In the genomic region with DNA sequence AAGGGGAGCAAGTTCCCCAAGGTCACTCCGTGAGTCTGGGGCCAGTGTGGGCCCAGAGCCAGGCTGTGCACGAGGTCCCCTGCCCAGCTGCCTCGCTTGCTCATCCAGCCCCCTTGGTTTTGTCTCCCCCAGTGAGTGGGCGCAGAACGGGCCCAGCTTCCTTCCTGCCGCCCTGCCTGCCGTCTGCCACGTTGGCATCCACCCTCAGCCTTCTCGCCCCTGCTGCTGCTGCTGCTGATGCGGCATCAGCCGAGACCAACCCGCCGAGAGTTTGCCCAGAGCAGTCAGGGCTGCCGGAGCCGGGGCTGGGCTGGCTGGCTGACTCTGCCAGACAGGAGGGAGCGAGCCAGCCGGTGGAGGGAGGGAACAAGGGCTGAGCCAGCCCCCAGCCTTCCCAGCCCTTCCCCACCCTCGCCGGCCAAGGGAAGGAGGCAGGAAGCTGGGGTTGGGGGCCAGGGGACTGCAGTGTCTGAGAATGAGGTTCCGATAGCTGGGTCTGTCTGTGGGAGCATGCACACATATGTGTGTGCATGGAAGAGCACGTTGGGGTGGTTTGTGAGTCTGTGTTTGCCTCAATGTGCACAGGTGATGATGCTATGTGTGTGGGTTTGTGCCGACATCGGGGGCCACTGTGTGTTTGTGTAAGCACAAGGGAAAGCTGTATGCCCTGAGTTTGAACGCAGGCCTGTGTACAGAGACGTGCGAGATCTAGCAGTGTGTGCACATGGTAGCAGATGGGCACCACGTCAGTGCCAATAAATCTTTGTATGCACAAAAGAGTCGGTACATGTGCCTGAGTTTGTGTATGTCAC, we compare ENCODE assay signal across 8 cellular contexts. TPM values are rescaled to one million over a fixed set of nuclear protein-coding genes. Genes with fewer than 3 reads are reported as not detected.
DNase-seq lines count a peak whose midpoint lies in the region; ATAC-seq, FAIRE-seq and TF ChIP-seq lines count a peak whose summit lies in the region.

No MANE protein-coding gene starts in this region.

- peak overlapping the region; percentile 99 for H3K4me2 ChIP-seq in BLaER1

- WGBS in pancreas, 2 donors: 58 to 61% methylated on average over 28 of the region's 28 CpGs

- H3K27ac ChIP-seq in BLaER1 (peak overlapping the region; percentile 96), pancreas (no peak overlapping the region)

- H3K4me3 Mint-ChIP-seq in activated CD4-positive, alpha-beta T cell treated with anti-CD3 and anti-CD28 coated beads, Interleukin-2, amount 10 ng/mL, durations not matched to agents 7 days and 5 days: peak overlapping the region; percentile 84
- H3K4me3 Mint-ChIP-seq in dendritic cell treated with granulocyte-macrophage colony-stimulating factor and Interleukin-4, amounts not matched to agents 40 ng/mL and 50 ng/mL, for 4 days: peak overlapping the region; percentile 25

- peak; percentile 43 for DNase-seq in activated CD4-positive, alpha-beta T cell treated with anti-CD3 and anti-CD28 coated beads, Interleukin-2, amount 10 ng/mL, durations not matched to agents 7 days and 5 days
- no peak for DNase-seq in pancreas
- DNase-seq in DMS79 (lab: John Stamatoyannopoulos, UW): no peak
- DNase-seq in NCI-H2029 treated with DMSO at 0.1 percent for 48 hours (lab: John Stamatoyannopoulos, UW): no peak
- no peak for DNase-seq in NCI-H510A treated with DMSO at 0.1 percent for 48 hours (lab: John Stamatoyannopoulos, UW)

- no peaks in the 10 kb centered on the region for H4K20me1 ChIP-seq in BLaER1

- H3K9me3 Mint-ChIP-seq in activated CD4-positive, alpha-beta T cell treated with anti-CD3 and anti-CD28 coated beads, Interleukin-2, amount 10 ng/mL, durations not matched to agents 7 days and 5 days: no peaks in the 10 kb centered on the region
- no peaks in the 10 kb centered on the region for H3K9me3 Mint-ChIP-seq in dendritic cell treated with granulocyte-macrophage colony-stimulating factor and Interleukin-4, amounts not matched to agents 40 ng/mL and 50 ng/mL, for 4 days

- H3K9me3 ChIP-seq in BLaER1 (no peaks in the 10 kb centered on the region), pancreas (no peaks in the 10 kb centered on the region)

- H3K9ac ChIP-seq in BLaER1: peak overlapping the region; percentile 82

- no peaks in the 10 kb centered on the region for H3K27me3 Mint-ChIP-seq in activated CD4-positive, alpha-beta T cell treated with anti-CD3 and anti-CD28 coated beads, Interleukin-2, amount 10 ng/mL, durations not matched to agents 7 days and 5 days
- H3K27me3 Mint-ChIP-seq in dendritic cell treated with granulocyte-macrophage colony-stimulating factor and Interleukin-4, amounts not matched to agents 40 ng/mL and 50 ng/mL, for 4 days: peaks cover 18% of the 10 kb centered on the region

- no peaks in the 10 kb centered on the region for H3K27me3 ChIP-seq in BLaER1
- no peaks in the 10 kb centered on the region for H3K27me3 ChIP-seq in pancreas

- intact Hi-C loops in dendritic cell treated with granulocyte-macrophage colony-stimulating factor and Interleukin-4, amounts not matched to agents 40 ng/mL and 50 ng/mL, for 4 days (cut with micrococcal nuclease): no loop called here
- intact Hi-C loops in pancreas (cut with DNase I): no loop called here

- ATAC-seq in pancreas: peak in 3 of 4 donors; percentile 5 to 8 (median 6)
- ATAC-seq in HG02970 (IDR thresholded peaks at IDR 0.05; ENCODE audit: low FRiP score, unreplicated experiment): no peak

- H3K36me3 ChIP-seq in BLaER1: no peaks in the 10 kb centered on the region
- H3K36me3 ChIP-seq in pancreas: no peaks in the 10 kb centered on the region

- H3K4me1 ChIP-seq in BLaER1 (peaks cover 71% of the 10 kb centered on the region), pancreas (no peaks in the 10 kb centered on the region)

- FAIRE-seq in pancreas (lab: Jason Lieb, UNC): no peak

- H3K4me1 Mint-ChIP-seq in activated CD4-positive, alpha-beta T cell treated with anti-CD3 and anti-CD28 coated beads, Interleukin-2, amount 10 ng/mL, durations not matched to agents 7 days and 5 days: peaks cover 74% of the 10 kb centered on the region
- peaks cover 73% of the 10 kb centered on the region for H3K4me1 Mint-ChIP-seq in dendritic cell treated with granulocyte-macrophage colony-stimulating factor and Interleukin-4, amounts not matched to agents 40 ng/mL and 50 ng/mL, for 4 days (ENCODE audit: low read depth)

- no peak for TF ChIP-seq CTCF in pancreas (IDR thresholded peaks at IDR 0.05)

- H3K4me3 ChIP-seq in BLaER1 (peak overlapping the region; percentile 50), pancreas (no peak overlapping the region)

- H3K27ac Mint-ChIP-seq in activated CD4-positive, alpha-beta T cell treated with anti-CD3 and anti-CD28 coated beads, Interleukin-2, amount 10 ng/mL, durations not matched to agents 7 days and 5 days: peak overlapping the region; percentile 98
- H3K27ac Mint-ChIP-seq in dendritic cell treated with granulocyte-macrophage colony-stimulating factor and Interleukin-4, amounts not matched to agents 40 ng/mL and 50 ng/mL, for 4 days: peak overlapping the region; percentile 33

- POLR2A ChIA-PET in activated CD4-positive, alpha-beta T cell treated with anti-CD3 and anti-CD28 coated beads, Interleukin-2, amount 10 ng/mL, durations not matched to agents 7 days and 5 days (lab: Charles Lee): interaction anchor here (0.6 kb wide), 1 partner anchor 31 kb away, joined by 4 read pairs; a partner anchor contains a TSS

- CTCF ChIA-PET in activated CD4-positive, alpha-beta T cell treated with anti-CD3 and anti-CD28 coated beads, Interleukin-2, amount 10 ng/mL, durations not matched to agents 7 days and 5 days (lab: Charles Lee): interaction anchor here (0.5 to 1.9 kb wide), 4 partner anchors 8 to 101 kb away, joined by 3 to 5 read pairs (median 4); no protein-coding TSS in a partner anchor

- peaks cover 4% of the 10 kb centered on the region for H3K36me3 Mint-ChIP-seq in activated CD4-positive, alpha-beta T cell treated with anti-CD3 and anti-CD28 coated beads, Interleukin-2, amount 10 ng/mL, durations not matched to agents 7 days and 5 days (ENCODE audit: low read depth)
- no peaks in the 10 kb centered on the region for H3K36me3 Mint-ChIP-seq in dendritic cell treated with granulocyte-macrophage colony-stimulating factor and Interleukin-4, amounts not matched to agents 40 ng/mL and 50 ng/mL, for 4 days (ENCODE audit: low read depth)

RNA-seq across cellular contexts. Expression of a gene that starts 31.6 kb away (rescaled TPM):
- total RNA-seq in activated CD4-positive, alpha-beta T cell treated with anti-CD3 and anti-CD28 coated beads, Interleukin-2, amount 10 ng/mL, durations not matched to agents 7 days and 5 days: 100 to 1,000 TPM; 137 to 143 TPM
- total RNA-seq in pancreas: 10 to 100 TPM; 42.2 to 83.2 (median 54.5) TPM
- 10 to 100 TPM; 13.5 to 16.1 TPM for polyA plus RNA-seq in pancreas
